8 cellular contexts compared by ENCODE assay signal in the genomic region with DNA sequence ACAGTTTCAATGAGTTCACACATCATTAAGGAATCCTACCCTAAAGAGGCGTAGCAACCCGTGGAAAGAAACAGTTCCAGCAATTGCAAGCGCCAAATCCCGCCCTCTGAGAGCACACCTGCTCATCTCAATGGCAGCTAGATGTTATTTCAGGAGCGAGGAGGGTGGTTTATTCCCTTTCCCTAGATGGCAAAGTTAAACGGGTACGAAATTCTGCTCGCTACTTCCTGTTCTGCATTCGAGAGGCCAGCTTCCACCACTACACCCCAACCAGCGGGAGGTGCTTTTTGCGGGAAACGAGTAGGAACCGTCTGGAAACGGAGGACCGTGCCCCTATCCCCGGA. TPM values are rescaled to one million over a fixed set of nuclear protein-coding genes. Genes with fewer than 3 reads are reported as not detected.
A peak's percentile ranks its signal among the peaks of the same experiment; 100 is the strongest.
DNase-seq lines count a peak whose midpoint lies in the region; ATAC-seq and TF ChIP-seq lines count a peak whose summit lies in the region.

No MANE protein-coding gene starts in this region.

- H3K27ac ChIP-seq in thymus (ENCODE audit: low read depth): peak overlapping the region; percentile 97

- TF ChIP-seq CTCF in lower leg skin (IDR thresholded peaks at IDR 0.05): no peak

- intact Hi-C loops in lower leg skin (cut with DNase I; ENCODE audit: low total_unique reads): no loop called here

- DNase-seq in COLO668 (lab: John Stamatoyannopoulos, UW; ENCODE audit: unreplicated experiment): peak; percentile 75
- peak; percentile 41 for DNase-seq in HuH-7 (ENCODE audit: low spot score)
- DNase-seq in RPMI7951 (ENCODE audit: low read depth): peak; percentile 54
- DNase-seq in cerebellum (ENCODE audit: low spot score): peak; percentile 50
- DNase-seq in lower leg skin (ENCODE audit: low spot score in 2 of 2): peak; percentile 49 to 84

- peak; percentile 6 for ATAC-seq in GM19324 (IDR thresholded peaks at IDR 0.05; ENCODE audit: low FRiP score, unreplicated experiment)
- no peak for ATAC-seq in GM19395 (IDR thresholded peaks at IDR 0.05; ENCODE audit: unreplicated experiment)

- no peaks in the 10 kb centered on the region for H3K27me3 ChIP-seq in thymus (ENCODE audit: control insufficient read depth, insufficient read depth)

- H3K4me3 ChIP-seq in lower leg skin (ENCODE audit: low read depth, poor library complexity, severe bottlenecking): peak overlapping the region; percentile 96
- peak overlapping the region; percentile 92 for H3K4me3 ChIP-seq in thymus (ENCODE audit: low read length)

- peaks cover 6% of the 10 kb centered on the region for H3K4me1 ChIP-seq in thymus (ENCODE audit: control insufficient read depth, insufficient read depth, low read length)

- no peaks in the 10 kb centered on the region for H3K9me3 ChIP-seq in thymus (ENCODE audit: control insufficient read depth)

- no peaks in the 10 kb centered on the region for H3K36me3 ChIP-seq in thymus (ENCODE audit: control insufficient read depth, insufficient read depth)

- WGBS in lower leg skin, 2 donors: 0% methylated on average over 16 of the region's 16 CpGs
- WGBS in thymus: under 1% methylated on average over 16 of the region's 16 CpGs

- no peak for TF ChIP-seq POLR2A in lower leg skin (IDR thresholded peaks at IDR 0.05)

RNA-seq across cellular contexts. Expression of gene VPS29, which starts 0.6 kb away (rescaled TPM):
- 91.6 and 106 TPM in 2 replicates for total RNA-seq in RPMI7951 (2014; rRNA removed; shearing (Covaris generic))
- total RNA-seq in cerebellum: 93.6 TPM
- 10 to 100 TPM; 54.6 to 93.4 (median 61.9) TPM for total RNA-seq in lower leg skin
- polyA plus RNA-seq in thymus: 320 TPM

RNA-seq across cellular contexts. Expression of gene RAD9B, which starts 0.8 kb away (rescaled TPM):
- 0.39 and 0.60 TPM in 2 replicates for total RNA-seq in RPMI7951 (2014; rRNA removed; shearing (Covaris generic))
- total RNA-seq in cerebellum: 0.91 TPM
- 1 to 10 TPM in 1 of 4 donors, under 1 TPM in 2, not detected in 1; 0.49 to 1.0 (median 0.63) TPM for total RNA-seq in lower leg skin
- 0.87 TPM for polyA plus RNA-seq in thymus

RNA-seq across cellular contexts. Expression of gene FAM216A, which starts 32.7 kb away (rescaled TPM):
- 26.7 and 42.3 TPM in 2 replicates for total RNA-seq in RPMI7951 (2014; rRNA removed; shearing (Covaris generic))
- total RNA-seq in cerebellum (19.8 TPM), lower leg skin (1 to 10 TPM in 1 of 4 donors, under 1 TPM in 3; 0.30 to 1.9 (median 0.85) TPM)
- polyA plus RNA-seq in thymus: 10.2 TPM

RNA-seq across cellular contexts. Expression of gene GPN3, which starts 33.3 kb away (rescaled TPM):
- 31.2 and 51.1 TPM in 2 replicates for total RNA-seq in RPMI7951 (2014; rRNA removed; shearing (Covaris generic))
- 9.8 TPM for total RNA-seq in cerebellum
- 10 to 100 TPM; 12.2 to 16.2 (median 14.5) TPM for total RNA-seq in lower leg skin
- polyA plus RNA-seq in thymus: 25.1 TPM

RNA-seq across cellular contexts. Expression of gene ARPC3, which starts 51.2 kb away (rescaled TPM):
- total RNA-seq in RPMI7951 (2014; rRNA removed; shearing (Covaris generic)): 501 and 524 TPM in 2 replicates
- total RNA-seq in cerebellum (61.0 TPM), lower leg skin (100 to 1,000 TPM; 157 to 319 (median 257) TPM)
- polyA plus RNA-seq in thymus: 628 TPM
